Comparison of ENCODE assay signal across 30 cellular contexts in genomic region chr17:39608601-39609000, GRCh38. TPM values are rescaled to one million over a fixed set of nuclear protein-coding genes. Genes with fewer than 3 reads are reported as not detected.
DNase-seq lines count a peak whose midpoint lies in the region; ATAC-seq and TF ChIP-seq lines count a peak whose summit lies in the region.
"Had no signal": no experiment of that assay in that cellular context is flagged by ENCODE, and none has a peak within 500 bp of the region (broad histone marks: within the 10 kb centered on the region; RNA-seq: fewer than 3 reads in every experiment).

No MANE protein-coding gene starts in this region.

- no peak overlapping the region for H3K14ac ChIP-seq in H9 (ENCODE audit: insufficient read depth, low read length)

- no peak overlapping the region for H2AK5ac ChIP-seq in H9 (ENCODE audit: insufficient read length, low read length)

- H2AFZ ChIP-seq in H9 (ENCODE audit: low read length), result no peak overlapping the region

- H3K36me3 Mint-ChIP-seq in Calu3 (ENCODE audit: insufficient read depth, unreplicated experiment) (peaks cover 46% of the 10 kb centered on the region), H9 (ENCODE audit: insufficient read depth in 1 of 3, low read depth in 3 of 3) (no peaks in the 10 kb centered on the region), endodermal cell (ENCODE audit: low read depth) (no peaks in the 10 kb centered on the region)
- H3K36me3 Mint-ChIP-seq: activated CD4-positive, alpha-beta memory T cell treated with anti-CD3 and anti-CD28 coated beads for 36 hours; CD8-positive, alpha-beta memory T cell; naive thymus-derived CD8-positive, alpha-beta T cell had no signal

- no peak overlapping the region for H2BK5ac ChIP-seq in H9 (ENCODE audit: insufficient read length, low read length)

- H3K18ac ChIP-seq in H9 (ENCODE audit: insufficient read length, low read depth, low read length), result no peak overlapping the region

- H3K27ac Mint-ChIP-seq in Calu3 (ENCODE audit: unreplicated experiment) (no peak overlapping the region), H9 (no peak overlapping the region), endodermal cell (no peak overlapping the region)
- H3K27ac Mint-ChIP-seq: activated CD4-positive, alpha-beta memory T cell treated with anti-CD3 and anti-CD28 coated beads for 36 hours; activated T-helper 17 cell treated with anti-CD3 and anti-CD28 coated beads, Interleukin-2, amount 50 U/mL, for 72 hours; CD8-positive, alpha-beta memory T cell; naive thymus-derived CD8-positive, alpha-beta T cell had no signal

- peaks cover 100% of the 10 kb centered on the region for H3K27me3 Mint-ChIP-seq in Calu3 (ENCODE audit: unreplicated experiment)
- H3K27me3 Mint-ChIP-seq in H9 (ENCODE audit: low read depth), result peaks cover 98% of the 10 kb centered on the region
- peaks cover 96% of the 10 kb centered on the region for H3K27me3 Mint-ChIP-seq in endodermal cell (ENCODE audit: insufficient read depth)

- ATAC-seq in GM18909 (IDR thresholded peaks at IDR 0.05; ENCODE audit: poor library complexity, unreplicated experiment) (no peak), HG03097 (IDR thresholded peaks at IDR 0.05; ENCODE audit: low FRiP score, unreplicated experiment) (no peak)
- ATAC-seq: activated T-helper 17 cell treated with anti-CD3 and anti-CD28 coated beads, Interleukin-2, amount 50 U/mL, for 72 hours; naive thymus-derived CD8-positive, alpha-beta T cell; PC-3 had no signal

- no peaks in the 10 kb centered on the region; the same call in 1 of the 2 replicates for H3K4me1 ChIP-seq in H9 (ENCODE audit: insufficient read depth, low read length)
- H3K4me1 ChIP-seq in endodermal cell (ENCODE audit: control insufficient read depth, insufficient read depth, low read length), result no peaks in the 10 kb centered on the region

- no peak overlapping the region for H2BK12ac ChIP-seq in H9 (ENCODE audit: insufficient read length, low read depth, low read length)

- no peaks in the 10 kb centered on the region for H3K36me3 ChIP-seq in endodermal cell (ENCODE audit: control insufficient read depth, insufficient read depth, low read length)
- H3K36me3 ChIP-seq: brain microvascular endothelial cell, thyroid gland had no signal

- H3K4me3 Mint-ChIP-seq in Calu3 (ENCODE audit: low read depth, unreplicated experiment), result no peak overlapping the region
- H3K4me3 Mint-ChIP-seq in H9, result peak overlapping the region in 1 of 2 experiments; percentile 59; a peak in 2 of 5 replicates
- H3K4me3 Mint-ChIP-seq in endodermal cell, result no peak overlapping the region
- H3K4me3 Mint-ChIP-seq: activated CD4-positive, alpha-beta memory T cell treated with anti-CD3 and anti-CD28 coated beads for 36 hours; activated T-helper 17 cell treated with anti-CD3 and anti-CD28 coated beads, Interleukin-2, amount 50 U/mL, for 72 hours had no signal

- DNase-seq in Calu3 (peak; percentile 88), H9 (peak; percentile 54), NCI-H82 (lab: John Stamatoyannopoulos, UW) (peak; percentile 70), endodermal cell (peak; percentile 72), activated T-cell treated with anti-CD3 and anti-CD28 coated beads for 4 hours (no peak), GDM1 (lab: John Stamatoyannopoulos, UW) (no peak)
- DNase-seq: activated CD4-positive, alpha-beta memory T cell treated with anti-CD3 and anti-CD28 coated beads for 36 hours; activated naive CD4-positive, alpha-beta T cell treated with anti-CD3 and anti-CD28 coated beads, Interleukin-2, amount 50 U/mL, for 16 hours; brain microvascular endothelial cell; CD8-positive, alpha-beta memory T cell; hippocampal formation; MV-4-11; naive thymus-derived CD8-positive, alpha-beta T cell; NCI-H510A; NK-92 treated with Interleukin-12 subunit alpha and Interleukin-12 subunit beta, amount 100 ng/mL, for 24 hours; occipital lobe; PC-3; stimulated activated CD4-positive, alpha-beta T cell treated with anti-CD3 and anti-CD28 coated beads, Interleukin-4, amount 100 ng/mL, for 1 hour; thyroid gland had no signal

- no peak overlapping the region for H3K23ac ChIP-seq in H9 (ENCODE audit: insufficient read length, low read depth, low read length)

- H3K4me3 ChIP-seq in endodermal cell (ENCODE audit: low read length), result no peak overlapping the region
- H3K4me3 ChIP-seq: lung, SK-N-MC, thyroid gland had no signal

- no peaks in the 10 kb centered on the region for H4K20me1 ChIP-seq in H9 (ENCODE audit: control insufficient read depth, insufficient read depth, insufficient read length)

- no TSS peak for BruUV-seq in Calu3 (replicated peaks; lab: Mats Ljungman, UMichigan)

- H3T11ph ChIP-seq in H9 (ENCODE audit: low read length), result no peak overlapping the region

- no CpG with 5 or more reads among the region's 6 CpGs for WGBS in H9 (ENCODE audit: extremely low coverage, insufficient read length, low lambda C conversion rate)
- WGBS in endodermal cell (ENCODE audit: insufficient coverage in 1 of 2, insufficient read length in 1 of 2), 2 experiments, result 40 to 80% methylated on average over 1 to 3 of the region's 6 CpGs

- H4K91ac ChIP-seq in H9 (ENCODE audit: insufficient read length, low read depth, low read length), result no peak overlapping the region

- H3K27me3 ChIP-seq in H9 (ENCODE audit: insufficient read depth, low read length), result peaks cover 58% of the 10 kb centered on the region
- H3K27me3 ChIP-seq in endodermal cell (ENCODE audit: control insufficient read depth, insufficient read depth, low read length, poor library complexity, severe bottlenecking), result peaks cover 100% of the 10 kb centered on the region

- no peak overlapping the region for H4K5ac ChIP-seq in H9 (ENCODE audit: insufficient read length, low read depth, low read length)

- H3K9me3 Mint-ChIP-seq in Calu3 (ENCODE audit: low read depth, unreplicated experiment) (no peaks in the 10 kb centered on the region), H9 (no peaks in the 10 kb centered on the region), endodermal cell (no peaks in the 10 kb centered on the region)
- H3K9me3 Mint-ChIP-seq: activated CD4-positive, alpha-beta memory T cell treated with anti-CD3 and anti-CD28 coated beads for 36 hours; activated T-helper 17 cell treated with anti-CD3 and anti-CD28 coated beads, Interleukin-2, amount 50 U/mL, for 72 hours; naive thymus-derived CD8-positive, alpha-beta T cell had no signal

- H3K9me3 ChIP-seq in H9 (ENCODE audit: control insufficient read depth, low read depth, low read length) (no peaks in the 10 kb centered on the region), endodermal cell (ENCODE audit: control insufficient read depth, low read length) (no peaks in the 10 kb centered on the region)
- H3K9me3 ChIP-seq: thyroid gland had no signal

- H3K4me1 Mint-ChIP-seq in Calu3 (ENCODE audit: low read depth, unreplicated experiment) (peaks cover 39% of the 10 kb centered on the region), H9 (peaks cover 14 to 33% of the 10 kb centered on the region in 2 experiments), endodermal cell (peaks cover 5% of the 10 kb centered on the region)
- H3K4me1 Mint-ChIP-seq: activated T-helper 17 cell treated with anti-CD3 and anti-CD28 coated beads, Interleukin-2, amount 50 U/mL, for 72 hours had no signal

- H3K56ac ChIP-seq in H9 (ENCODE audit: insufficient read length, low read depth, low read length), result no peak overlapping the region

- no peaks in the 10 kb centered on the region for H3K79me1 ChIP-seq in H9 (ENCODE audit: insufficient read depth, low read depth, low read length, poor library complexity, severe bottlenecking)

- no peak overlapping the region for H2BK120ac ChIP-seq in H9 (ENCODE audit: low read depth, low read length, poor library complexity, severe bottlenecking)

- CTCF ChIA-PET in Calu3 (lab: Charles Lee), result interaction anchor here (0.6 to 76.7 kb wide), 8 partner anchors 82 to 855 kb away, joined by 3 to 42089 read pairs (median 4); partner anchors contain the start of genes ERBB2, GRB7, GSDMA and MIEN1

- H3K4me2 ChIP-seq in H9 (ENCODE audit: insufficient read depth, insufficient read length, low read length), result no peak overlapping the region

- no peak overlapping the region for H2BK15ac ChIP-seq in H9 (ENCODE audit: low read depth, low read length)

- H3K9ac ChIP-seq in H9 (ENCODE audit: extremely low read depth, insufficient read length, low read length) (no peak overlapping the region), endodermal cell (ENCODE audit: extremely low read depth, low read length, poor library complexity, severe bottlenecking) (no peak overlapping the region)

- peaks cover 20% of the 10 kb centered on the region for H3K23me2 ChIP-seq in H9 (ENCODE audit: insufficient read length, low read depth, low read length, poor library complexity, severe bottlenecking)

- no peak overlapping the region for H3K4ac ChIP-seq in H9 (ENCODE audit: low read depth, low read length)

- H4K8ac ChIP-seq in H9 (replicated peaks; ENCODE audit: insufficient read length, low read depth, low read length), result no peak overlapping the region

- TF ChIP-seq CTCF in Calu3 (IDR thresholded peaks at IDR 0.05; ENCODE audit: unreplicated experiment), result no peak
- no peak for TF ChIP-seq CTCF in H9 (conservative IDR thresholded peaks at IDR 0.05)
- no peak for TF ChIP-seq CTCF in endodermal cell (conservative IDR thresholded peaks at IDR 0.05)

- no peak overlapping the region for H2BK20ac ChIP-seq in H9 (ENCODE audit: low read depth, low read length, poor library complexity, severe bottlenecking)

- no peaks in the 10 kb centered on the region for H3K79me2 ChIP-seq in H9 (ENCODE audit: insufficient read depth, low read length)

- H3K27ac ChIP-seq in H9 (ENCODE audit: insufficient read length, low read depth, low read length) (no peak overlapping the region), endodermal cell (ENCODE audit: low read depth, low read length) (no peak overlapping the region)
- H3K27ac ChIP-seq: brain microvascular endothelial cell, SK-N-MC, thyroid gland had no signal

- intact Hi-C loops in Calu3 (cut with micrococcal nuclease; ENCODE audit: unreplicated experiment), result no loop called here

RNA-seq across cellular contexts. Expression of gene NEUROD2, which starts 0.9 kb away (rescaled TPM):
- total RNA-seq in Calu3 (2022) (not detected in 2 replicates), H9 (2021) (not detected in 2 replicates), endodermal cell (not detected)
- polyA plus RNA-seq in endodermal cell (2013, experiment 1 of 2), result not detected
- not detected for polyA plus RNA-seq in endodermal cell (2013, experiment 2 of 2)
- total RNA-seq: activated CD4-positive, alpha-beta memory T cell treated with anti-CD3 and anti-CD28 coated beads for 36 hours; activated T-helper 17 cell treated with anti-CD3 and anti-CD28 coated beads, Interleukin-2, amount 50 U/mL, for 72 hours; CD8-positive, alpha-beta memory T cell; endothelial cell of umbilical vein; LHCN-M2; lung; naive thymus-derived CD8-positive, alpha-beta T cell; PC-3; T-helper 1 cell treated with Interleukin-12 subunit alpha and Interleukin-12 subunit beta and Interleukin-4 antibody, amounts not matched to agents 30 ng/mL and 1 ng/mL, for 36 hours; thyroid gland had no signal
- polyA plus RNA-seq: BJ; CD8-positive, alpha-beta memory T cell; endothelial cell of umbilical vein; naive thymus-derived CD8-positive, alpha-beta T cell had no signal

RNA-seq across cellular contexts. Expression of gene PPP1R1B, which starts 18.2 kb away (rescaled TPM):
- total RNA-seq in Calu3 (2022) (8.3 and 11.1 TPM in 2 replicates), H9 (2021) (14.7 and 15.5 TPM in 2 replicates), endodermal cell (1 to 10 TPM; 1.0 to 2.1 TPM)
- 0.46 TPM for polyA plus RNA-seq in endodermal cell (2013, experiment 1 of 2)
- polyA plus RNA-seq in endodermal cell (2013, experiment 2 of 2), result not detected
- total RNA-seq: activated CD4-positive, alpha-beta memory T cell treated with anti-CD3 and anti-CD28 coated beads for 36 hours; activated T-helper 17 cell treated with anti-CD3 and anti-CD28 coated beads, Interleukin-2, amount 50 U/mL, for 72 hours; CD8-positive, alpha-beta memory T cell; endothelial cell of umbilical vein; H4; LHCN-M2; mononuclear cell; naive thymus-derived CD8-positive, alpha-beta T cell; T-helper 1 cell treated with Interleukin-12 subunit alpha and Interleukin-12 subunit beta and Interleukin-4 antibody, amounts not matched to agents 30 ng/mL and 1 ng/mL, for 36 hours had no signal
- polyA plus RNA-seq: BJ; CD8-positive, alpha-beta memory T cell; endothelial cell of umbilical vein; naive thymus-derived CD8-positive, alpha-beta T cell had no signal

RNA-seq across cellular contexts. Expression of gene STARD3, which starts 28.3 kb away (rescaled TPM):
- 2,579 and 2,697 TPM in 2 replicates for total RNA-seq in Calu3 (2022)
- 48.2 and 51.3 TPM in 2 replicates for total RNA-seq in H9 (2021)
- total RNA-seq in endodermal cell, result 10 to 100 TPM; 60.3 to 60.5 TPM
- polyA plus RNA-seq in endodermal cell (2013, experiment 1 of 2), result 52.0 TPM
- 54.0 TPM for polyA plus RNA-seq in endodermal cell (2013, experiment 2 of 2)

RNA-seq across cellular contexts. Expression of gene TCAP, which starts 56.5 kb away (rescaled TPM):
- 51.5 and 61.1 TPM in 2 replicates for total RNA-seq in Calu3 (2022)
- 2.1 and 2.5 TPM in 2 replicates for total RNA-seq in H9 (2021)
- total RNA-seq in endodermal cell, result 1 to 10 TPM; 1.5 to 1.9 TPM
- polyA plus RNA-seq in endodermal cell (2013, experiment 1 of 2), result 2.5 TPM
- 2.1 TPM for polyA plus RNA-seq in endodermal cell (2013, experiment 2 of 2)
- polyA plus RNA-seq: CD8-positive, alpha-beta memory T cell had no signal

RNA-seq across cellular contexts. Expression of gene PNMT, which starts 59.7 kb away (rescaled TPM):
- total RNA-seq in Calu3 (2022) (1.3 and 3.2 TPM in 2 replicates), H9 (2021) (2.1 and 2.3 TPM in 2 replicates), endodermal cell (1 to 10 TPM in 1 of 2 donors, under 1 TPM in 1; 0.55 to 1.0 TPM)
- polyA plus RNA-seq in endodermal cell (2013, experiment 1 of 2), result 0.71 TPM
- 0.37 TPM for polyA plus RNA-seq in endodermal cell (2013, experiment 2 of 2)
- total RNA-seq: activated CD4-positive, alpha-beta memory T cell treated with anti-CD3 and anti-CD28 coated beads for 36 hours; activated T-helper 17 cell treated with anti-CD3 and anti-CD28 coated beads, Interleukin-2, amount 50 U/mL, for 72 hours; CD8-positive, alpha-beta memory T cell; endothelial cell of umbilical vein; H4; mononuclear cell; T-helper 1 cell treated with Interleukin-12 subunit alpha and Interleukin-12 subunit beta and Interleukin-4 antibody, amounts not matched to agents 30 ng/mL and 1 ng/mL, for 36 hours had no signal
- polyA plus RNA-seq: BJ had no signal

Comparison
In these comparisons a context has a peak if more than half of its experiments do, and no peak if none do; other contexts are left out.
1. DNase-seq: peak in Calu3 (single experiment), H9 (single experiment), NCI-H82 (single experiment) and endodermal cell (single experiment); none in activated T-cell treated with anti-CD3 and anti-CD28 coated beads for 4 hours (single experiment) and GDM1 (single experiment).
2. RNA of gene STARD3, which starts 28.3 kb away (total RNA-seq): 2,579 to 2,697 TPM in Calu3; 60.3 to 60.5 TPM in endodermal cell and 48.2 to 51.3 TPM in H9; every median in the first group is over 10 times any median in the second.